1 cellular context compared by ENCODE assay signal in the genomic region with DNA sequence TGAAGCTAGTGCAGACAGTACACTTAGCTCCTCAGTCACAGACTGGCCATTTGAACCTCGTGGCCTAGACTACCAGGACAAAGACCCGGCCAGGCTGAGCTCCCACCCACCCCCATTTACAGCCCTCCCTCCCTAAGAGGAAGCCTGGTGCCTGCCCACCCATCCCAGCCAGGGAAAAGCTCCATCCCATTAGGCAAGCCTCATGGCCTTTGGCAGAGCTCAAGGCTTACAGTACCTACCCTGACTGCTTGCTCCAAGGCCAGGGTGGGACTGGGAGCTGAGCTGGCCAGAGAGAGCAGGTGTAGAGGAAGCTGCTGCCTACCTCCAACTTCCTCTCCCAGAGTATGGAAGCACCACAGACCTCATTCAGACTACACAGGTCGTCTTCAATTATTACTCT.
TF ChIP-seq lines count a peak whose summit lies in the region.

No MANE protein-coding gene starts in this region.

TF ChIP-seq in WTC11, 78 proteins besides CTCF, POLR2A, EP300 and RAD21 (continued from another document):
- TF ChIP-seq, protein P1, sequence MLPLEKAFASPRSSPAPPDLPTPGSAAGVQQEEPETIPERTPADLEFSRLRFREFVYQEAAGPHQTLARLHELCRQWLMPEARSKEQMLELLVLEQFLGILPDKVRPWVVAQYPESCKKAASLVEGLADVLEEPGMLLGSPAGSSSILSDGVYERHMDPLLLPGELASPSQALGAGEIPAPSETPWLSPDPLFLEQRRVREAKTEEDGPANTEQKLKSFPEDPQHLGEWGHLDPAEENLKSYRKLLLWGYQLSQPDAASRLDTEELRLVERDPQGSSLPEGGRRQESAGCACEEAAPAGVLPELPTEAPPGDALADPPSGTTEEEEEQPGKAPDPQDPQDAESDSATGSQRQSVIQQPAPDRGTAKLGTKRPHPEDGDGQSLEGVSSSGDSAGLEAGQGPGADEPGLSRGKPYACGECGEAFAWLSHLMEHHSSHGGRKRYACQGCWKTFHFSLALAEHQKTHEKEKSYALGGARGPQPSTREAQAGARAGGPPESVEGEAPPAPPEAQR (CRISPR knock-in tag; IDR thresholded peaks at IDR 0.05): no peak
- TF ChIP-seq ZBTB21 (CRISPR knock-in tag; IDR thresholded peaks at IDR 0.05; ENCODE audit: borderline replicate concordance) (no peak), ZNF671 (CRISPR knock-in tag; IDR thresholded peaks at IDR 0.05) (no peak), SOX15 (CRISPR knock-in tag; IDR thresholded peaks at IDR 0.05) (no peak)
